2 cellular contexts compared by ENCODE assay signal in genomic region chr1:1956101-1956500, GRCh38.
A peak's percentile ranks its signal among the peaks of the same experiment; 100 is the strongest.
TF ChIP-seq lines count a peak whose summit lies in the region.

No MANE protein-coding gene starts in this region.

TF ChIP-seq in HepG2, 621 proteins besides CTCF, POLR2A, EP300 and RAD21:
- no peak for TF ChIP-seq TCF12 (IDR thresholded peaks at IDR 0.05)
- TF ChIP-seq TCF12 (CRISPR knock-in tag; IDR thresholded peaks at IDR 0.05), result no peak
- TF ChIP-seq CBX1 (IDR thresholded peaks at IDR 0.05; ENCODE audit: low read depth), result peak; percentile 3
- 0 out of 2 replicates have a peak, but pooled peaks have one; percentile 1 for TF ChIP-seq HIC2 (CRISPR knock-in tag; IDR thresholded peaks at IDR 0.05; ENCODE audit: low read depth)
- no peak for TF ChIP-seq CBFB (CRISPR knock-in tag; IDR thresholded peaks at IDR 0.05)
- TF ChIP-seq ZNF687 (CRISPR knock-in tag; IDR thresholded peaks at IDR 0.05), result 0 out of 2 replicates have a peak, but pooled peaks have one; percentile 2

TF ChIP-seq in H1, 55 proteins besides CTCF, POLR2A, EP300 and RAD21:
- TF ChIP-seq GTF2F1 (IDR thresholded peaks at IDR 0.05; ENCODE audit: borderline replicate concordance, low read depth, low read length), result no peak
- TF ChIP-seq EGR1 (IDR thresholded peaks at IDR 0.05; ENCODE audit: borderline replicate concordance, low read depth, low read length), result no peak
- no peak for TF ChIP-seq FOSL1 (IDR thresholded peaks at IDR 0.05; ENCODE audit: insufficient read depth, low read depth, low read length)
- no peak for TF ChIP-seq HDAC6 (IDR thresholded peaks at IDR 0.05; ENCODE audit: low read depth, low read length)
- no peak for TF ChIP-seq CHD2 (IDR thresholded peaks at IDR 0.05; ENCODE audit: low read length)
- TF ChIP-seq, protein P1, sequence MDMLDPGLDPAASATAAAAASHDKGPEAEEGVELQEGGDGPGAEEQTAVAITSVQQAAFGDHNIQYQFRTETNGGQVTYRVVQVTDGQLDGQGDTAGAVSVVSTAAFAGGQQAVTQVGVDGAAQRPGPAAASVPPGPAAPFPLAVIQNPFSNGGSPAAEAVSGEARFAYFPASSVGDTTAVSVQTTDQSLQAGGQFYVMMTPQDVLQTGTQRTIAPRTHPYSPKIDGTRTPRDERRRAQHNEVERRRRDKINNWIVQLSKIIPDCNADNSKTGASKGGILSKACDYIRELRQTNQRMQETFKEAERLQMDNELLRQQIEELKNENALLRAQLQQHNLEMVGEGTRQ (IDR thresholded peaks at IDR 0.05; ENCODE audit: low read length), result no peak
- TF ChIP-seq HDAC2 (IDR thresholded peaks at IDR 0.05; ENCODE audit: borderline replicate concordance in 1 of 2, low read depth in 2 of 2, low read length in 2 of 2), result no peak
- TF ChIP-seq MAX (IDR thresholded peaks at IDR 0.05), result no peak
- no peak for TF ChIP-seq SP2 (IDR thresholded peaks at IDR 0.05; ENCODE audit: low read length)
